ENCODE assay signal across 13 cellular contexts in genomic region chr19:41866284-41866683, GRCh38. TPM values are rescaled to one million over a fixed set of nuclear protein-coding genes. Genes with fewer than 3 reads are reported as not detected.
DNase-seq lines count a peak whose midpoint lies in the region; ATAC-seq lines count a peak whose summit lies in the region.
"Had no signal": no experiment of that assay in that cellular context is flagged by ENCODE, and none has a peak within 500 bp of the region (broad histone marks: within the 10 kb centered on the region; RNA-seq: fewer than 3 reads in every experiment).

No MANE protein-coding gene starts in this region.

- H3K4me3 ChIP-seq in HUES6 (ENCODE audit: low read depth, low read length) = no peak overlapping the region
- H3K4me3 ChIP-seq in naive thymus-derived CD4-positive, alpha-beta T cell (ENCODE audit: low read length) = no peak overlapping the region
- H3K4me3 ChIP-seq: upper lobe of left lung had no signal

- H3K9me3 Mint-ChIP-seq in activated T-cell treated with anti-CD3 and anti-CD28 coated beads, Interleukin-2, amount 50 U/mL, for 72 hours = no peaks in the 10 kb centered on the region
- no peaks in the 10 kb centered on the region for H3K9me3 Mint-ChIP-seq in naive thymus-derived CD4-positive, alpha-beta T cell
- H3K9me3 Mint-ChIP-seq: nephron had no signal

- H3K36me3 ChIP-seq in HUES6 (ENCODE audit: control insufficient read depth, insufficient read depth, low read length) = peaks cover 95% of the 10 kb centered on the region
- peaks cover 16 to 76% (median 26%) of the 10 kb centered on the region in 3 experiments for H3K36me3 ChIP-seq in naive thymus-derived CD4-positive, alpha-beta T cell (ENCODE audit: control insufficient read depth in 2 of 3, insufficient read depth in 3 of 3, low read length in 3 of 3)

- peak overlapping the region; percentile 93 for H3K27ac Mint-ChIP-seq in activated T-cell treated with anti-CD3 and anti-CD28 coated beads, Interleukin-2, amount 50 U/mL, for 72 hours
- peak overlapping the region in 8 of 9 donors; percentile 32 to 91 (median 74) for H3K27ac Mint-ChIP-seq in naive thymus-derived CD4-positive, alpha-beta T cell
- H3K27ac Mint-ChIP-seq: nephron had no signal

- CTCF ChIA-PET in naive thymus-derived CD4-positive, alpha-beta T cell (lab: Charles Lee) = interaction anchor here (0.7 kb wide), 1 partner anchor 253 kb away, joined by 3 read pairs; no protein-coding TSS in a partner anchor

- no peaks in the 10 kb centered on the region for H3K27me3 Mint-ChIP-seq in activated T-cell treated with anti-CD3 and anti-CD28 coated beads, Interleukin-2, amount 50 U/mL, for 72 hours (ENCODE audit: low read depth)
- no peaks in the 10 kb centered on the region for H3K27me3 Mint-ChIP-seq in naive thymus-derived CD4-positive, alpha-beta T cell

- intact Hi-C loops in naive thymus-derived CD4-positive, alpha-beta T cell (cut with micrococcal nuclease) = no loop called here

- POLR2A ChIA-PET in naive thymus-derived CD4-positive, alpha-beta T cell (lab: Charles Lee) = interaction anchor here (0.7 to 10.0 kb wide), 4 partner anchors 9 to 1435 kb away, joined by 3 to 220 read pairs (median 6); partner anchors contain the start of gene ARHGEF1

- H3K4me3 Mint-ChIP-seq in activated T-cell treated with anti-CD3 and anti-CD28 coated beads, Interleukin-2, amount 50 U/mL, for 72 hours = peak overlapping the region; percentile 36 to 58
- H3K4me3 Mint-ChIP-seq in naive thymus-derived CD4-positive, alpha-beta T cell = peak overlapping the region in 5 of 10 donors; percentile 3 to 48 (median 31)
- H3K4me3 Mint-ChIP-seq: nephron had no signal

- H3K27ac ChIP-seq in HUES6 (ENCODE audit: low read depth, low read length) = peak overlapping the region; percentile 29; the same call in 1 of the 2 replicates
- peak overlapping the region; percentile 54 for H3K27ac ChIP-seq in naive thymus-derived CD4-positive, alpha-beta T cell (ENCODE audit: low read depth, low read length)

- H3K9me3 ChIP-seq in HUES6 (ENCODE audit: control insufficient read depth, insufficient read depth, low read depth, low read length) = no peaks in the 10 kb centered on the region
- no peaks in the 10 kb centered on the region for H3K9me3 ChIP-seq in naive thymus-derived CD4-positive, alpha-beta T cell (ENCODE audit: control insufficient read depth in 2 of 3, low read length in 3 of 3)
- H3K9me3 ChIP-seq: upper lobe of left lung had no signal

- DNase-seq in DMS53 (lab: John Stamatoyannopoulos, UW) (peak; percentile 63), DMS53 treated with DMSO at 0.1 percent for 48 hours (lab: John Stamatoyannopoulos, UW; ENCODE audit: unreplicated experiment) (no peak), SK-N-DZ (ENCODE audit: low spot score) (no peak)
- peak in 1 of 2 donors; percentile 23 for DNase-seq in activated T-cell treated with anti-CD3 and anti-CD28 coated beads, Interleukin-2, amount 50 U/mL, for 72 hours
- DNase-seq in naive thymus-derived CD4-positive, alpha-beta T cell = no peak
- DNase-seq: 8988T; stimulated activated CD4-positive, alpha-beta T cell treated with anti-CD3 and anti-CD28 coated beads, Interleukin-4, amount 100 ng/mL, for 1 hour; upper lobe of left lung had no signal

- peaks cover 93% of the 10 kb centered on the region for H3K4me1 Mint-ChIP-seq in activated T-cell treated with anti-CD3 and anti-CD28 coated beads, Interleukin-2, amount 50 U/mL, for 72 hours (ENCODE audit: low read depth)
- H3K4me1 Mint-ChIP-seq in naive thymus-derived CD4-positive, alpha-beta T cell = peaks cover 47 to 88% (median 77%) of the 10 kb centered on the region in 7 donors

- ATAC-seq in activated T-cell treated with anti-CD3 and anti-CD28 coated beads, Interleukin-2, amount 50 U/mL, for 72 hours (replicated peaks in 1 of 2) = peak in 1 of 2 donors; percentile 3
- ATAC-seq in naive thymus-derived CD4-positive, alpha-beta T cell = no peak
- ATAC-seq in GM21367 (IDR thresholded peaks at IDR 0.05; ENCODE audit: unreplicated experiment) (no peak), GM18858 (IDR thresholded peaks at IDR 0.05; ENCODE audit: unreplicated experiment) (no peak)

- H3K4me1 ChIP-seq in HUES6 (ENCODE audit: control insufficient read depth, insufficient read depth, low read length) = peaks cover 18% of the 10 kb centered on the region
- H3K4me1 ChIP-seq in naive thymus-derived CD4-positive, alpha-beta T cell (ENCODE audit: control insufficient read depth in 2 of 2, insufficient read depth in 2 of 2, low read length in 2 of 2) = peaks cover 58 to 66% of the 10 kb centered on the region in 2 donors

- H3K27me3 ChIP-seq in HUES6 (ENCODE audit: control insufficient read depth, insufficient read depth, low read length) = no peaks in the 10 kb centered on the region
- H3K27me3 ChIP-seq in naive thymus-derived CD4-positive, alpha-beta T cell (ENCODE audit: control insufficient read depth in 2 of 2, insufficient read depth in 2 of 2, low read length in 2 of 2) = no peaks in the 10 kb centered on the region
- H3K27me3 ChIP-seq: upper lobe of left lung had no signal

- H3K9ac ChIP-seq in HUES6 (ENCODE audit: low read length) = no peak overlapping the region

- peaks cover 19 to 62% of the 10 kb centered on the region in 2 donors for H3K36me3 Mint-ChIP-seq in activated T-cell treated with anti-CD3 and anti-CD28 coated beads, Interleukin-2, amount 50 U/mL, for 72 hours (ENCODE audit: insufficient read depth in 2 of 2)
- peaks cover 9 to 51% (median 26%) of the 10 kb centered on the region in 5 donors for H3K36me3 Mint-ChIP-seq in naive thymus-derived CD4-positive, alpha-beta T cell

RNA-seq across cellular contexts. Expression of gene RPS19, which starts 6.2 kb away (rescaled TPM):
- total RNA-seq in activated T-cell treated with anti-CD3 and anti-CD28 coated beads, Interleukin-2, amount 50 U/mL, for 72 hours = 1,000 to 10,000 TPM; 4,101 to 4,133 TPM
- 1,000 to 10,000 TPM; 2,739 to 3,712 (median 3,396) TPM for total RNA-seq in naive thymus-derived CD4-positive, alpha-beta T cell
- 1,000 to 10,000 TPM; 6,645 to 7,822 TPM for polyA plus RNA-seq in naive thymus-derived CD4-positive, alpha-beta T cell
- polyA plus RNA-seq in SK-N-DZ (2014; cell fraction: cytosol; rRNA removed) = 657 and 776 TPM in 2 replicates
- polyA plus RNA-seq in SK-N-DZ (2014; cell fraction: nucleus; rRNA removed) = 809 and 1,369 TPM in 2 replicates

RNA-seq across cellular contexts. Expression of gene CD79A, which starts 10.8 kb away (rescaled TPM):
- total RNA-seq in activated T-cell treated with anti-CD3 and anti-CD28 coated beads, Interleukin-2, amount 50 U/mL, for 72 hours = 10 to 100 TPM; 12.3 to 27.5 TPM
- 10 to 100 TPM in 1 of 5 experiments, 1 to 10 TPM in 4; 2.6 to 27.9 (median 2.8) TPM for total RNA-seq in naive thymus-derived CD4-positive, alpha-beta T cell
- polyA plus RNA-seq in naive thymus-derived CD4-positive, alpha-beta T cell = 10 to 100 TPM in 1 of 2 donors, 1 to 10 TPM in 1; 9.6 to 16.8 TPM
- 0.15 TPM in 1 of 2 replicates, not detected in the other for polyA plus RNA-seq in SK-N-DZ (2014; cell fraction: cytosol; rRNA removed)
- polyA plus RNA-seq in SK-N-DZ (2014; cell fraction: nucleus; rRNA removed) = not detected in 2 replicates

RNA-seq across cellular contexts. Expression of gene ARHGEF1, which starts 16.7 kb away (rescaled TPM):
- 100 to 1,000 TPM; 371 to 446 TPM for total RNA-seq in activated T-cell treated with anti-CD3 and anti-CD28 coated beads, Interleukin-2, amount 50 U/mL, for 72 hours
- total RNA-seq in naive thymus-derived CD4-positive, alpha-beta T cell = 1,000 to 10,000 TPM in 4 of 5 experiments, 100 to 1,000 TPM in 1; 662 to 1,236 (median 1,141) TPM
- 100 to 1,000 TPM; 184 to 367 TPM for polyA plus RNA-seq in naive thymus-derived CD4-positive, alpha-beta T cell
- polyA plus RNA-seq in SK-N-DZ (2014; cell fraction: cytosol; rRNA removed) = 16.7 and 17.0 TPM in 2 replicates
- polyA plus RNA-seq in SK-N-DZ (2014; cell fraction: nucleus; rRNA removed) = 33.2 and 43.4 TPM in 2 replicates

RNA-seq across cellular contexts. Expression of gene DMRTC2, which starts 21.4 kb away (rescaled TPM):
- total RNA-seq in activated T-cell treated with anti-CD3 and anti-CD28 coated beads, Interleukin-2, amount 50 U/mL, for 72 hours = not detected
- under 1 TPM in 1 of 5 experiments, not detected in 4; 0.12 TPM for total RNA-seq in naive thymus-derived CD4-positive, alpha-beta T cell
- polyA plus RNA-seq in naive thymus-derived CD4-positive, alpha-beta T cell = not detected
- not detected in 2 replicates for polyA plus RNA-seq in SK-N-DZ (2014; cell fraction: cytosol; rRNA removed)
- polyA plus RNA-seq in SK-N-DZ (2014; cell fraction: nucleus; rRNA removed) = not detected in 2 replicates
- total RNA-seq: dermis microvascular lymphatic vessel endothelial cell, upper lobe of left lung had no signal

RNA-seq across cellular contexts. Expression of gene LYPD4, which starts 21.8 kb away (rescaled TPM):
- not detected for total RNA-seq in activated T-cell treated with anti-CD3 and anti-CD28 coated beads, Interleukin-2, amount 50 U/mL, for 72 hours
- not detected for total RNA-seq in naive thymus-derived CD4-positive, alpha-beta T cell
- polyA plus RNA-seq in naive thymus-derived CD4-positive, alpha-beta T cell = not detected
- polyA plus RNA-seq in SK-N-DZ (2014; cell fraction: cytosol; rRNA removed) = not detected in 2 replicates
- not detected in 2 replicates for polyA plus RNA-seq in SK-N-DZ (2014; cell fraction: nucleus; rRNA removed)
- total RNA-seq: dermis microvascular lymphatic vessel endothelial cell, upper lobe of left lung had no signal
